In genomic region chrX:33336783-33337182, GRCh38 we compare ENCODE assay signal across 9 cellular contexts.
DNase-seq lines count a peak whose midpoint lies in the region; ATAC-seq and TF ChIP-seq lines count a peak whose summit lies in the region.
"Had no signal": no experiment of that assay in that cellular context is flagged by ENCODE, and none has a peak within 500 bp of the region (broad histone marks: within the 10 kb centered on the region; RNA-seq: fewer than 3 reads in every experiment).

No MANE protein-coding gene starts in this region.

- DNase-seq in NCI-H2196 (lab: John Stamatoyannopoulos, UW; ENCODE audit: unreplicated experiment) (peak; percentile 0), NCI-H2196 treated with DMSO at 0.1 percent for 48 hours (lab: John Stamatoyannopoulos, UW; ENCODE audit: unreplicated experiment) (no peak), foreskin keratinocyte (peak in 1 of 2 donors; percentile 26), testis (peak; percentile 35), mesenteric fat pad (ENCODE audit: low spot score) (no peak)

- H3K9me3 ChIP-seq in OCI-LY1 (ENCODE audit: low read length) = no peaks in the 10 kb centered on the region
- no peaks in the 10 kb centered on the region for H3K9me3 ChIP-seq in testis
- H3K9me3 ChIP-seq: BLaER1 had no signal

- H3K27ac ChIP-seq in OCI-LY1 (ENCODE audit: low read depth, low read length, poor library complexity, severe bottlenecking) (peak overlapping the region; percentile 93), foreskin keratinocyte (no peak overlapping the region), testis (no peak overlapping the region)
- H3K27ac ChIP-seq: BLaER1 had no signal

- intact Hi-C loops in testis (cut with DNase I; ENCODE audit: low total_unique reads) = no loop called here

- H3K9me2 ChIP-seq in OCI-LY1 (ENCODE audit: low read depth, low read length) = no peaks in the 10 kb centered on the region

- peak; percentile 63 for ATAC-seq in foreskin keratinocyte
- ATAC-seq in HG03520 (IDR thresholded peaks at IDR 0.05; ENCODE audit: unreplicated experiment) = no peak
- ATAC-seq in GM21423 (IDR thresholded peaks at IDR 0.05; ENCODE audit: unreplicated experiment) = no peak

- TF ChIP-seq CTCF in OCI-LY1 (IDR thresholded peaks at IDR 0.05; ENCODE audit: low read length) = peak; percentile 62
- peak; percentile 64 for TF ChIP-seq CTCF in foreskin keratinocyte (conservative IDR thresholded peaks at IDR 0.05)
- peak in 1 of 3 experiments; percentile 12 for TF ChIP-seq CTCF in testis (IDR thresholded peaks at IDR 0.05)

- no peak overlapping the region for H2AFZ ChIP-seq in OCI-LY1 (ENCODE audit: low read length)

- H3K4me2 ChIP-seq in OCI-LY1 (ENCODE audit: low read length) = peak overlapping the region; percentile 82
- H3K4me2 ChIP-seq: BLaER1 had no signal

- peaks cover 74% of the 10 kb centered on the region for H3K79me2 ChIP-seq in OCI-LY1 (ENCODE audit: insufficient read depth, low read length)

- H3K36me3 ChIP-seq in OCI-LY1 (ENCODE audit: insufficient read depth, low read length) (no peaks in the 10 kb centered on the region), testis (ENCODE audit: low read depth, missing control alignments) (no peaks in the 10 kb centered on the region)
- H3K36me3 ChIP-seq: BLaER1 had no signal

- WGBS in testis, 2 donors = 11 to 36% methylated on average over 4 to 6 of the region's 6 CpGs

- H3K27me3 ChIP-seq in OCI-LY1 (ENCODE audit: insufficient read depth, low read length) = no peaks in the 10 kb centered on the region
- no peaks in the 10 kb centered on the region for H3K27me3 ChIP-seq in foreskin keratinocyte
- no peaks in the 10 kb centered on the region for H3K27me3 ChIP-seq in testis

- no peaks in the 10 kb centered on the region for H3F3A ChIP-seq in OCI-LY1 (ENCODE audit: insufficient read depth, low read length)

- H3K9ac ChIP-seq in OCI-LY1 (ENCODE audit: low read length) = peak overlapping the region; percentile 72
- H3K9ac ChIP-seq: BLaER1 had no signal

- TF ChIP-seq POLR2A in testis (IDR thresholded peaks at IDR 0.05) = no peak

- H3K4me3 ChIP-seq in OCI-LY1 (ENCODE audit: low read depth, low read length, poor library complexity, severe bottlenecking) (peak overlapping the region; percentile 76), testis (no peak overlapping the region)
- H3K4me3 ChIP-seq: BLaER1 had no signal

- no peaks in the 10 kb centered on the region for H4K20me1 ChIP-seq in OCI-LY1 (ENCODE audit: insufficient read depth, low read length)

- H3K4me1 ChIP-seq in OCI-LY1 (ENCODE audit: insufficient read depth, low read length, severe bottlenecking) (peaks cover 62% of the 10 kb centered on the region), foreskin keratinocyte (no peaks in the 10 kb centered on the region), testis (no peaks in the 10 kb centered on the region)
- H3K4me1 ChIP-seq: BLaER1 had no signal

Comparison
In these comparisons a context has a peak if more than half of its experiments do, and no peak if none do; other contexts are left out.
1. DNase-seq: peak in NCI-H2196 (single experiment) and testis (single experiment); none in NCI-H2196 treated with DMSO at 0.1 percent for 48 hours (single experiment) and mesenteric fat pad (single experiment).